ENCODE assay signal across 23 cellular contexts in the genomic region with DNA sequence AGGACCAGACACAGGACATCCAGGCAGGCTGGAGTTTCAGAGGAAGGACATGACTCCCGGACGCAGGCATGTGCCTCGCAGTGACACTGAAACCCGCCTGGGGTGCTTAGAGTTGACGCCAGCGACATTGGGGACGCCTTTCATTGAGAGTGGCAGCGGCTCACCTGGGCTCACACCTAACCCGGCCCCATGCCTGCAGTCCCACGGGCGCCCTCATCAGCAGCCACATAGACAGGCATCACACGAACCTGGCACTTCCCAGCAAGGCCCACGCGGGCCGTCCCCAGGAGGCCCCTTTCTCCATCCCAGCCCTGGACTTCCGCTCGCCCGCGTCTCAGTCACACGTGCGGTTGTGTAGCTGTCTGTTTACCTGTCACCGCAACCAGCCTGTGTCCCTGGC. TPM values are rescaled to one million over a fixed set of nuclear protein-coding genes. Genes with fewer than 3 reads are reported as not detected.
"Had no signal": no experiment of that assay in that cellular context is flagged by ENCODE, and none has a peak within 500 bp of the region (broad histone marks: within the 10 kb centered on the region; RNA-seq: fewer than 3 reads in every experiment).

No MANE protein-coding gene starts in this region.

- DNase-seq: activated CD4-positive, alpha-beta T cell treated with anti-CD3 and anti-CD28 coated beads for 1 hour; activated CD4-positive, alpha-beta T cell treated with anti-CD3 and anti-CD28 coated beads, Interleukin-2, amount 50 U/mL, for 1 hour; activated CD8-positive, alpha-beta T cell treated with anti-CD3 and anti-CD28 coated beads, Interleukin-2, amount 10 ng/mL, durations not matched to agents 7 days and 5 days; activated gamma-delta T cell treated with Interleukin-2 at 50 U/mL for 16 hours; activated naive CD8-positive, alpha-beta T cell treated with anti-CD3 and anti-CD28 coated beads, Interleukin-2, amount 10 ng/mL, durations not matched to agents 7 days and 5 days; activated T-cell treated with anti-CD3 and anti-CD28 coated beads, Interleukin-2, amount 50 U/mL, for 1 hour; amniotic stem cell; cerebellar nuclear complex; cortex of kidney; foreskin fibroblast; left colon; ovary; stimulated activated CD4-positive, alpha-beta T cell treated with anti-CD3 and anti-CD28 coated beads, Interleukin-1b, Interleukin-23, amount 100 ng/mL, for 48 hours; stimulated activated naive B cell treated with anti-CD40 and anti-IgM and Interleukin-4, amounts not matched to agents 10 μg/mL and 1 μg/mL and 100 μg/mL, for 72 hours; T-cell; T-helper 9 cell; transverse colon; uterus had no signal

- H3K4me1 ChIP-seq: prostate gland, uterus had no signal

- H3K36me3 ChIP-seq: ovary, prostate gland, transverse colon, uterus had no signal

- ATAC-seq: activated CD8-positive, alpha-beta T cell treated with anti-CD3 and anti-CD28 coated beads, Interleukin-2, amount 10 ng/mL, durations not matched to agents 7 days and 5 days; left colon; naive thymus-derived CD8-positive, alpha-beta T cell; stimulated activated naive B cell treated with anti-CD40 and anti-IgM and Interleukin-4, amounts not matched to agents 10 μg/mL and 1 μg/mL and 100 μg/mL, for 72 hours; T-cell had no signal

- H3K9me3 ChIP-seq: ovary, prostate gland, transverse colon, uterus had no signal

- H3K9me3 Mint-ChIP-seq: activated naive CD8-positive, alpha-beta T cell treated with anti-CD3 and anti-CD28 coated beads, Interleukin-2, amount 10 ng/mL, durations not matched to agents 7 days and 5 days; naive thymus-derived CD8-positive, alpha-beta T cell; stimulated activated naive B cell treated with anti-CD40 and anti-IgM and Interleukin-4, amounts not matched to agents 10 μg/mL and 1 μg/mL and 100 μg/mL, for 72 hours; T-cell had no signal

- H3K27me3 Mint-ChIP-seq: activated naive CD8-positive, alpha-beta T cell treated with anti-CD3 and anti-CD28 coated beads, Interleukin-2, amount 10 ng/mL, durations not matched to agents 7 days and 5 days; naive thymus-derived CD8-positive, alpha-beta T cell; stimulated activated naive B cell treated with anti-CD40 and anti-IgM and Interleukin-4, amounts not matched to agents 10 μg/mL and 1 μg/mL and 100 μg/mL, for 72 hours; T-cell had no signal

- H3K27me3 ChIP-seq: ovary, transverse colon, uterus had no signal

- H3K4me3 Mint-ChIP-seq: activated CD8-positive, alpha-beta T cell treated with anti-CD3 and anti-CD28 coated beads, Interleukin-2, amount 10 ng/mL, durations not matched to agents 7 days and 5 days; activated naive CD8-positive, alpha-beta T cell treated with anti-CD3 and anti-CD28 coated beads, Interleukin-2, amount 10 ng/mL, durations not matched to agents 7 days and 5 days; stimulated activated naive B cell treated with anti-CD40 and anti-IgM and Interleukin-4, amounts not matched to agents 10 μg/mL and 1 μg/mL and 100 μg/mL, for 72 hours; T-cell had no signal

- H3K4me3 ChIP-seq: hepatocyte, lung, ovary, prostate gland, transverse colon, uterus had no signal

- H3K4me2 ChIP-seq: hepatocyte had no signal

- H2AFZ ChIP-seq: hepatocyte had no signal

- H3K27ac ChIP-seq: hepatocyte, ovary, prostate gland, transverse colon, uterus had no signal

RNA-seq across cellular contexts. Expression of gene ITGB2, which starts 17.0 kb away (rescaled TPM):
- total RNA-seq: fibroblast of lung had no signal
